Comparison of ENCODE assay signal across 24 cellular contexts in the genomic region with DNA sequence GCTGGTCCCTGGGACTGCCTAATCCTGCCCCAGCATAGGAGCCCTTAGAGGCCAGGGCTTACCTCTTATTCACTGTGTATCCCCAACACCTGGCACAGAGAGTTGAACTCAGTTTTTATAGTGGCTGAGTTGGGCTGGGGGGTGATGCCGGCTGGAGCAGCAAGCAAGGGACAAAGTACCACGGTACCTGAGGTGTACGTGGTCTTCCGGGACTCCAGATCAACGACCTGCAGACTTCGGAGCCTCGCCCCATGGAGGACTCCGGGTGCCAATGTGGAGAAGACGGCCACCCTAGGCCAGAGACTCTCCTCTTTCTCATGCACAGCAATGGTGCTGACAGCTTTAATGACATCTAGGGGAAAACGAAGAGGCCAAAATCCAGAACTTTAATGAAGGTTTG. TPM values are rescaled to one million over a fixed set of nuclear protein-coding genes. Genes with fewer than 3 reads are reported as not detected.
DNase-seq lines count a peak whose midpoint lies in the region; ATAC-seq and TF ChIP-seq lines count a peak whose summit lies in the region.
"Had no signal": no experiment of that assay in that cellular context is flagged by ENCODE, and none has a peak within 500 bp of the region (broad histone marks: within the 10 kb centered on the region; RNA-seq: fewer than 3 reads in every experiment).

No MANE protein-coding gene starts in this region.

- no peaks in the 10 kb centered on the region for H3K9me3 Mint-ChIP-seq in stimulated activated effector memory CD8-positive, alpha-beta T cell treated with anti-CD3 and anti-CD28 coated beads, Interleukin-12 subunit alpha, Interleukin-12 subunit beta, amount 100 ng/mL, for 72 hours
- H3K9me3 Mint-ChIP-seq: CD4-positive, alpha-beta memory T cell; H9; HFFc6 had no signal

- intact Hi-C loops in Right ventricle myocardium superior (cut with DNase I), result no loop called here
- intact Hi-C loops in left cardiac atrium (cut with DNase I), result no loop called here

- no peak overlapping the region for H3K4me3 Mint-ChIP-seq in stimulated activated effector memory CD8-positive, alpha-beta T cell treated with anti-CD3 and anti-CD28 coated beads, Interleukin-12 subunit alpha, Interleukin-12 subunit beta, amount 100 ng/mL, for 72 hours
- H3K4me3 Mint-ChIP-seq: CD4-positive, alpha-beta memory T cell; H9; HFFc6 had no signal

- peak overlapping the region; percentile 7; the same call in 1 of the 2 replicates for H3K27ac ChIP-seq in RWPE1
- H3K27ac ChIP-seq: GM23248, PC-9, SJCRH30 had no signal

- peaks cover 100% of the 10 kb centered on the region for H3K36me3 Mint-ChIP-seq in stimulated activated effector memory CD8-positive, alpha-beta T cell treated with anti-CD3 and anti-CD28 coated beads, Interleukin-12 subunit alpha, Interleukin-12 subunit beta, amount 100 ng/mL, for 72 hours

- peak overlapping the region; percentile 68 for H3K27ac Mint-ChIP-seq in stimulated activated effector memory CD8-positive, alpha-beta T cell treated with anti-CD3 and anti-CD28 coated beads, Interleukin-12 subunit alpha, Interleukin-12 subunit beta, amount 100 ng/mL, for 72 hours
- H3K27ac Mint-ChIP-seq: H9, HFFc6 had no signal

- POLR2A ChIA-PET in RWPE1 (lab: Yijun Ruan, JAX; ENCODE audit: low non-redundant PET), result no interaction called here

- DNase-seq in Right ventricle myocardium superior, result peak; percentile 26
- no peak for DNase-seq in left cardiac atrium
- DNase-seq in RWPE1 (ENCODE audit: low spot score), result no peak
- no peak for DNase-seq in stimulated activated effector memory CD8-positive, alpha-beta T cell treated with anti-CD3 and anti-CD28 coated beads, Interleukin-12 subunit alpha, Interleukin-12 subunit beta, amount 100 ng/mL, for 72 hours (ENCODE audit: low spot score in 2 of 2)
- DNase-seq in activated CD4-positive, alpha-beta T cell treated with anti-CD3 and anti-CD28 coated beads, Interleukin-2, amount 50 U/mL, for 4 hours, result no peak
- DNase-seq: Caco-2; CD4-positive, alpha-beta memory T cell; DMS 273 treated with DMSO at 0.1 percent for 48 hours; DND-41; GM23248; H9; HFFc6; KG1; NCI-H1092 treated with DMSO at 0.1 percent for 48 hours; NCI-H146; NCI-H2029; NCI-H226; NCI-H510A treated with DMSO at 0.1 percent for 48 hours; NCI-H748 treated with DMSO at 0.1 percent for 48 hours; PC-9; SJCRH30 had no signal

- ATAC-seq in Right ventricle myocardium superior (ENCODE audit: poor library complexity) (no peak), left cardiac atrium (no peak), esophagus mucosa (peak; percentile 4), GM18517 (IDR thresholded peaks at IDR 0.05; ENCODE audit: unreplicated experiment) (no peak)
- no peak for ATAC-seq in stimulated activated effector memory CD8-positive, alpha-beta T cell treated with anti-CD3 and anti-CD28 coated beads, Interleukin-12 subunit alpha, Interleukin-12 subunit beta, amount 100 ng/mL, for 72 hours
- ATAC-seq: GM12878 had no signal

- H3K4me1 Mint-ChIP-seq in stimulated activated effector memory CD8-positive, alpha-beta T cell treated with anti-CD3 and anti-CD28 coated beads, Interleukin-12 subunit alpha, Interleukin-12 subunit beta, amount 100 ng/mL, for 72 hours, result peaks cover 29% of the 10 kb centered on the region
- H3K4me1 Mint-ChIP-seq: H9 had no signal

- CTCF ChIA-PET in RWPE1 (lab: Yijun Ruan, JAX), result no interaction called here

- TF ChIP-seq CTCF in RWPE1 (conservative IDR thresholded peaks at IDR 0.05; ENCODE audit: low read depth), result no peak

RNA-seq across cellular contexts. Expression of a gene that starts 8.1 kb away (rescaled TPM):
- total RNA-seq in Right ventricle myocardium superior (13.7 TPM), left cardiac atrium (10 to 100 TPM; 13.0 to 14.7 TPM), esophagus mucosa (23.7 TPM)

RNA-seq across cellular contexts. Expression of a gene that starts 12.0 kb away (rescaled TPM):
- total RNA-seq in Right ventricle myocardium superior (1.9 TPM), left cardiac atrium (10 to 100 TPM; 14.7 to 31.6 TPM), esophagus mucosa (12.8 TPM)

RNA-seq across cellular contexts. Expression of a gene that starts 45.2 kb away (rescaled TPM):
- 6.2 TPM for total RNA-seq in Right ventricle myocardium superior
- total RNA-seq in left cardiac atrium, result 1 to 10 TPM; 4.5 to 5.0 TPM
- total RNA-seq in esophagus mucosa, result 0.92 TPM
